In the genomic region with DNA sequence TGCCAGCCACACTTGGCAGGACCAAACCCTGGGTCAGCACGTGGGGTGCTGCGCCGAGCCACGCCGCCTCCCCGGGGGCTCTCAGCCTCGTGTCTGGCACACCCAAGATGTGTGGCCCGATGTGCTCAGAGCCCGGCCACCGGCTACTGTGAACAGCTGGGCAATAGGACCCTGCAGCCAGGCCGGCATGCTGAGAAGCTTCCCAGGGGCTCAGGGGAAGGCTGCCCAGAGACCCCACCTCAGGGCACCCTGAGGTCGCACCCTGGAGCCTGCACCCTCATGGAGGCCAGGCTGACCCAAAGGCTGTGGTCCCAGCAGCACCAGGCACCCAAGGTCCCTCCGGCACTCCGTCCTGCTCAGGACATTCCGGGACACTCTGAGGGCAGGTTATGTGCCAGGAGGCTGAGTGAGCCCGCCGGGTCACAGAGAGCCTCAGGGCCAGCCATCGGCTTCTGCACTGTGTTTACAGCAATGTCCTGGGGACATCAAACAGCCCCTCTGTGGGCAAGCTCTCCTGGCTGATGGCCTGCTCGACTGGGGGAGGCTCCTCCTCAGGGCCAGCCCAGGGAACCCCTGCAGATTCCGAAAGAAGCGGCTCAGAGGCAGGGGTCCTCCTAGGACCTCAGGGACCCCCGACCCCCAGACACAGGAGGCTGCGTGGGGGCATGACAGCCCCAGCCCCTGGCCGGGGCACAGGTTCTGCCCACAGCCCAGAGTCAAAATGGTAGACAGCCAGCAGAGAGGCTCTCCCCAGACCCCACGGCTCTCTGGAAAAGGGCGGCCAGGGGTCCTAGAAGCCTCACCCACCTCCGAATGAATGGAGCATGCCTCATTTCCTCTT, we compare ENCODE assay signal across 9 cellular contexts. TPM values are rescaled to one million over a fixed set of nuclear protein-coding genes. Genes with fewer than 3 reads are reported as not detected.
DNase-seq lines count a peak whose midpoint lies in the region; ATAC-seq and TF ChIP-seq lines count a peak whose summit lies in the region.
"Had no signal": no experiment of that assay in that cellular context is flagged by ENCODE, and none has a peak within 500 bp of the region (broad histone marks: within the 10 kb centered on the region; RNA-seq: fewer than 3 reads in every experiment).

No MANE protein-coding gene starts in this region.

- no peaks in the 10 kb centered on the region for H3K27me3 Mint-ChIP-seq in activated naive CD8-positive, alpha-beta T cell treated with anti-CD3 and anti-CD28 coated beads, Interleukin-2, amount 10 ng/mL, durations not matched to agents 7 days and 5 days
- no peaks in the 10 kb centered on the region for H3K27me3 Mint-ChIP-seq in activated naive CD8-positive, alpha-beta T cell treated with anti-CD3 and anti-CD28 coated beads for 36 hours

- H3K9me3 ChIP-seq in mucosa of rectum (ENCODE audit: control insufficient read depth in 2 of 2, low read length in 2 of 2) (no peaks in the 10 kb centered on the region), upper lobe of right lung (no peaks in the 10 kb centered on the region)
- H3K9me3 ChIP-seq: body of pancreas had no signal

- POLR2A ChIA-PET in activated naive CD8-positive, alpha-beta T cell treated with anti-CD3 and anti-CD28 coated beads, Interleukin-2, amount 10 ng/mL, durations not matched to agents 7 days and 5 days (lab: Charles Lee), result no interaction called here

- DNase-seq in activated naive CD8-positive, alpha-beta T cell treated with anti-CD3 and anti-CD28 coated beads, Interleukin-2, amount 10 ng/mL, durations not matched to agents 7 days and 5 days, result peak; percentile 28
- DNase-seq in activated naive CD8-positive, alpha-beta T cell treated with anti-CD3 and anti-CD28 coated beads for 36 hours, result no peak
- DNase-seq in Right ventricle myocardium superior (peak; percentile 66), upper lobe of right lung (peak; percentile 64), NCI-H2171 (lab: John Stamatoyannopoulos, UW) (no peak), GOT3 (lab: John Stamatoyannopoulos, UW) (no peak)

- H3K36me3 ChIP-seq in mucosa of rectum (ENCODE audit: control insufficient read depth in 2 of 2, insufficient read depth in 2 of 2, low read length in 2 of 2), result peaks cover 12 to 13% of the 10 kb centered on the region in 2 donors
- no peaks in the 10 kb centered on the region for H3K36me3 ChIP-seq in upper lobe of right lung

- TF ChIP-seq CTCF in upper lobe of right lung (IDR thresholded peaks at IDR 0.05), result no peak

- H3K4me1 ChIP-seq in mucosa of rectum (ENCODE audit: control insufficient read depth in 2 of 2, insufficient read depth in 2 of 2, low read length in 2 of 2), result peaks cover 23% of the 10 kb centered on the region in 2 donors
- H3K4me1 ChIP-seq in upper lobe of right lung, result peaks cover 11% of the 10 kb centered on the region
- H3K4me1 ChIP-seq: body of pancreas had no signal

- ATAC-seq in activated naive CD8-positive, alpha-beta T cell treated with anti-CD3 and anti-CD28 coated beads, Interleukin-2, amount 10 ng/mL, durations not matched to agents 7 days and 5 days (ENCODE audit: low read depth), result no peak
- ATAC-seq in Right ventricle myocardium superior (ENCODE audit: poor library complexity), result peak; percentile 77
- ATAC-seq in upper lobe of right lung, result no peak
- no peak for ATAC-seq in GM21515 (IDR thresholded peaks at IDR 0.05; ENCODE audit: unreplicated experiment)
- ATAC-seq: body of pancreas had no signal

- H3K4me3 ChIP-seq in mucosa of rectum (ENCODE audit: low read length in 2 of 2), result peak overlapping the region in 1 of 2 donors; percentile 2
- H3K4me3 ChIP-seq in upper lobe of right lung, result no peak overlapping the region
- H3K4me3 ChIP-seq: body of pancreas had no signal

- no peaks in the 10 kb centered on the region for H3K27me3 ChIP-seq in mucosa of rectum (ENCODE audit: control insufficient read depth in 2 of 2, insufficient read depth in 2 of 2, low read length in 2 of 2)
- no peaks in the 10 kb centered on the region for H3K27me3 ChIP-seq in upper lobe of right lung
- H3K27me3 ChIP-seq: body of pancreas had no signal

- H3K9me3 Mint-ChIP-seq in activated naive CD8-positive, alpha-beta T cell treated with anti-CD3 and anti-CD28 coated beads, Interleukin-2, amount 10 ng/mL, durations not matched to agents 7 days and 5 days, result no peaks in the 10 kb centered on the region
- no peaks in the 10 kb centered on the region for H3K9me3 Mint-ChIP-seq in activated naive CD8-positive, alpha-beta T cell treated with anti-CD3 and anti-CD28 coated beads for 36 hours

- peak overlapping the region; percentile 28 to 41 for H3K9ac ChIP-seq in mucosa of rectum (ENCODE audit: low read depth in 1 of 2, low read length in 2 of 2)

- H3K27ac Mint-ChIP-seq in activated naive CD8-positive, alpha-beta T cell treated with anti-CD3 and anti-CD28 coated beads, Interleukin-2, amount 10 ng/mL, durations not matched to agents 7 days and 5 days, result no peak overlapping the region
- no peak overlapping the region for H3K27ac Mint-ChIP-seq in activated naive CD8-positive, alpha-beta T cell treated with anti-CD3 and anti-CD28 coated beads for 36 hours

- H3K4me3 Mint-ChIP-seq in activated naive CD8-positive, alpha-beta T cell treated with anti-CD3 and anti-CD28 coated beads, Interleukin-2, amount 10 ng/mL, durations not matched to agents 7 days and 5 days, result no peak overlapping the region
- H3K4me3 Mint-ChIP-seq in activated naive CD8-positive, alpha-beta T cell treated with anti-CD3 and anti-CD28 coated beads for 36 hours, result no peak overlapping the region

- H3K36me3 Mint-ChIP-seq in activated naive CD8-positive, alpha-beta T cell treated with anti-CD3 and anti-CD28 coated beads, Interleukin-2, amount 10 ng/mL, durations not matched to agents 7 days and 5 days, result peaks cover 3% of the 10 kb centered on the region
- H3K36me3 Mint-ChIP-seq in activated naive CD8-positive, alpha-beta T cell treated with anti-CD3 and anti-CD28 coated beads for 36 hours, result peaks cover 16% of the 10 kb centered on the region

- intact Hi-C loops in Right ventricle myocardium superior (cut with DNase I) (no loop called here), upper lobe of right lung (cut with DNase I) (no loop called here)

- peaks cover 8% of the 10 kb centered on the region for H3K4me1 Mint-ChIP-seq in activated naive CD8-positive, alpha-beta T cell treated with anti-CD3 and anti-CD28 coated beads, Interleukin-2, amount 10 ng/mL, durations not matched to agents 7 days and 5 days
- H3K4me1 Mint-ChIP-seq in activated naive CD8-positive, alpha-beta T cell treated with anti-CD3 and anti-CD28 coated beads for 36 hours, result peaks cover 10% of the 10 kb centered on the region

- H3K27ac ChIP-seq in mucosa of rectum (ENCODE audit: low read depth in 2 of 2, low read length in 2 of 2) (peak overlapping the region; percentile 52 to 90), upper lobe of right lung (peak overlapping the region; percentile 17)

RNA-seq across cellular contexts. Expression of a gene that starts 8.3 kb away (rescaled TPM):
- 10 to 100 TPM; 34.3 to 38.4 TPM for total RNA-seq in activated naive CD8-positive, alpha-beta T cell treated with anti-CD3 and anti-CD28 coated beads, Interleukin-2, amount 10 ng/mL, durations not matched to agents 7 days and 5 days
- 10 to 100 TPM; 63.2 to 64.0 TPM for total RNA-seq in activated naive CD8-positive, alpha-beta T cell treated with anti-CD3 and anti-CD28 coated beads for 36 hours
- 6.9 TPM for total RNA-seq in Right ventricle myocardium superior
- total RNA-seq in upper lobe of right lung, result 39.3 TPM

Comparison
In these comparisons a context has a peak if more than half of its experiments do, and no peak if none do; other contexts are left out.
1. DNase-seq: peak in activated naive CD8-positive, alpha-beta T cell treated with anti-CD3 and anti-CD28 coated beads, Interleukin-2, amount 10 ng/mL, durations not matched to agents 7 days and 5 days (single experiment), Right ventricle myocardium superior (single experiment) and upper lobe of right lung (single experiment); none in activated naive CD8-positive, alpha-beta T cell treated with anti-CD3 and anti-CD28 coated beads for 36 hours (single experiment), NCI-H2171 (single experiment) and GOT3 (single experiment).